In genomic region chr19:1251503-1252220, GRCh38 we compare ENCODE assay signal across 1 cellular context.
TF ChIP-seq lines count a peak whose summit lies in the region.

No MANE protein-coding gene starts in this region.

TF ChIP-seq in HepG2, 621 proteins besides CTCF, POLR2A, EP300 and RAD21 (continued from another document and continues in another):
- no peak for TF ChIP-seq CEBPZ (IDR thresholded peaks at IDR 0.05; ENCODE audit: low read length)
- TF ChIP-seq NFYB (CRISPR knock-in tag; IDR thresholded peaks at IDR 0.05), result no peak
- no peak for TF ChIP-seq CBX2 (IDR thresholded peaks at IDR 0.05; ENCODE audit: low read depth, low read length)
- no peak for TF ChIP-seq CBX2 (CRISPR knock-in tag; IDR thresholded peaks at IDR 0.05; ENCODE audit: low read depth)
- TF ChIP-seq ZSCAN22 (CRISPR knock-in tag; IDR thresholded peaks at IDR 0.05), result no peak
- no peak for TF ChIP-seq TIGD3 (CRISPR knock-in tag; IDR thresholded peaks at IDR 0.05; ENCODE audit: borderline replicate concordance)
- no peak for TF ChIP-seq LBX2 (CRISPR knock-in tag; IDR thresholded peaks at IDR 0.05; ENCODE audit: borderline replicate concordance)
- no peak for TF ChIP-seq ZNF274 (CRISPR knock-in tag; IDR thresholded peaks at IDR 0.05)
- TF ChIP-seq SALL1 (CRISPR knock-in tag; IDR thresholded peaks at IDR 0.05), result 0 out of 2 replicates have a peak, but pooled peaks have one; percentile 16
- TF ChIP-seq ZNF782 (CRISPR knock-in tag; IDR thresholded peaks at IDR 0.05; ENCODE audit: borderline replicate concordance), result no peak
- TF ChIP-seq ARID5B (CRISPR knock-in tag; IDR thresholded peaks at IDR 0.05), result no peak; the same call in 1 of the 2 replicates
- TF ChIP-seq AFF4 (CRISPR knock-in tag; IDR thresholded peaks at IDR 0.05), result no peak; the same call in 1 of the 2 replicates
- TF ChIP-seq ZNF468 (CRISPR knock-in tag; IDR thresholded peaks at IDR 0.05), result no peak
- no peak for TF ChIP-seq ZBTB44 (CRISPR knock-in tag; IDR thresholded peaks at IDR 0.05)
- no peak for TF ChIP-seq GABPB1 (CRISPR knock-in tag; IDR thresholded peaks at IDR 0.05)
- peak; percentile 22; the same call in 1 of the 2 replicates for TF ChIP-seq BRD4 (CRISPR knock-in tag; IDR thresholded peaks at IDR 0.05)
- no peak for TF ChIP-seq SIX1 (CRISPR knock-in tag; IDR thresholded peaks at IDR 0.05; ENCODE audit: borderline replicate concordance)
- TF ChIP-seq REST (IDR thresholded peaks at IDR 0.05; ENCODE audit: borderline replicate concordance in 1 of 2, low read depth in 1 of 2, low read length in 2 of 2), result peak in 1 of 2 experiments; percentile 35; a peak in 1 of 4 replicates
- no peak for TF ChIP-seq ZNF619 (CRISPR knock-in tag; IDR thresholded peaks at IDR 0.05)
- 0 out of 2 replicates have a peak, but pooled peaks have one; percentile 11 for TF ChIP-seq CCDC6 (CRISPR knock-in tag; IDR thresholded peaks at IDR 0.05)
- no peak for TF ChIP-seq ZNF644 (CRISPR knock-in tag; IDR thresholded peaks at IDR 0.05; ENCODE audit: low read depth)
- TF ChIP-seq DBP (CRISPR knock-in tag; IDR thresholded peaks at IDR 0.05; ENCODE audit: not compliant biosample characterization), result no peak
- TF ChIP-seq ZNF747 (CRISPR knock-in tag; IDR thresholded peaks at IDR 0.05; ENCODE audit: borderline replicate concordance), result no peak
- TF ChIP-seq ZNF589 (CRISPR knock-in tag; conservative IDR thresholded peaks at IDR 0.05), result no peak
- no peak for TF ChIP-seq ZNF558 (CRISPR knock-in tag; IDR thresholded peaks at IDR 0.05; ENCODE audit: borderline replicate concordance)
- TF ChIP-seq PRMT3 (CRISPR knock-in tag; IDR thresholded peaks at IDR 0.05; ENCODE audit: borderline replicate concordance, low read depth), result no peak
- no peak for TF ChIP-seq TSC22D2 (CRISPR knock-in tag; IDR thresholded peaks at IDR 0.05; ENCODE audit: borderline replicate concordance)
- TF ChIP-seq NCOA2 (CRISPR knock-in tag; IDR thresholded peaks at IDR 0.05), result no peak; the same call in 1 of the 2 replicates
- TF ChIP-seq ZNF773 (CRISPR knock-in tag; IDR thresholded peaks at IDR 0.05; ENCODE audit: borderline replicate concordance), result no peak
- no peak for TF ChIP-seq ZNF772 (CRISPR knock-in tag; IDR thresholded peaks at IDR 0.05)
- TF ChIP-seq USF2 (IDR thresholded peaks at IDR 0.05; ENCODE audit: low read depth, low read length), result no peak
- TF ChIP-seq USF2 (CRISPR knock-in tag; IDR thresholded peaks at IDR 0.05; ENCODE audit: borderline replicate concordance), result no peak
- no peak for TF ChIP-seq ZSCAN30 (CRISPR knock-in tag; IDR thresholded peaks at IDR 0.05)
- peak; percentile 70 for TF ChIP-seq RXRA (CRISPR knock-in tag; IDR thresholded peaks at IDR 0.05)
- TF ChIP-seq ZGPAT (CRISPR knock-in tag; IDR thresholded peaks at IDR 0.05), result no peak
